17 cellular contexts compared by ENCODE assay signal in the genomic region with DNA sequence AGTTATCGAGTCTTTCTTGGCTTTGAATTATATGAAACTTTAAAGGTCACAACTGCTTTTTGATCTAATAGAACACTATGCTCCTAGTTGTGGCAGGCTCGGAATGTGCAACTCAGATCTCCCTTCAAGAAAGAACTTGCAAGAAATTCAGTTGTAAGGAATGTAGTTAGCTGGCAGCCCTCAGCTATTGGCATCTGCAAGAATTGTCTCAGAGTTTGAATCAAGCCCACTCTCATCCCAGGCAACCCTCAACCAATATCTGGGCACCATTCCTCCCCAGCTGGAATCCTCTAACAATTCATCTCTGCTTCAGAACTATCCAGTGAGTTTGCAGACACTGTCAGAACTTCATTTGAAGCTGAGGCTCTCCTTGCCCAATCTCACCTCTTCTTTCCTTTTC.
DNase-seq lines count a peak whose midpoint lies in the region; TF ChIP-seq lines count a peak whose summit lies in the region.
"Had no signal": no experiment of that assay in that cellular context is flagged by ENCODE, and none has a peak within 500 bp of the region (broad histone marks: within the 10 kb centered on the region; RNA-seq: fewer than 3 reads in every experiment).

No MANE protein-coding gene starts in this region.

- no peaks in the 10 kb centered on the region for H3F3A ChIP-seq in PC-9 (ENCODE audit: insufficient read depth, low read depth)

- no peak for TF ChIP-seq POLR2A in breast epithelium (IDR thresholded peaks at IDR 0.05)

- no peaks in the 10 kb centered on the region for H3K27me3 ChIP-seq in breast epithelium
- H3K27me3 ChIP-seq in PC-9 (ENCODE audit: insufficient read depth, low read depth), result no peaks in the 10 kb centered on the region

- CTCF ChIA-PET in PC-9 (lab: Charles Lee), result no interaction called here

- POLR2A ChIA-PET in PC-9 (lab: Charles Lee; ENCODE audit: unreplicated experiment), result no interaction called here

- no peak overlapping the region for H3K4me3 ChIP-seq in breast epithelium
- H3K4me3 ChIP-seq in PC-9, result no peak overlapping the region
- H3K4me3 ChIP-seq: A549, GM23248, HAP-1 had no signal

- no peak overlapping the region for H3K4me2 ChIP-seq in PC-9
- H3K4me2 ChIP-seq: A549 had no signal

- TF ChIP-seq CTCF in breast epithelium (IDR thresholded peaks at IDR 0.05), result no peak
- no peak for TF ChIP-seq CTCF in PC-9 (conservative IDR thresholded peaks at IDR 0.05)

- H3K9me3 ChIP-seq in breast epithelium, result peaks cover 0 to 9% of the 10 kb centered on the region in 2 donors
- no peaks in the 10 kb centered on the region for H3K9me3 ChIP-seq in PC-9 (ENCODE audit: insufficient read depth, low read depth)
- H3K9me3 ChIP-seq: A549, HAP-1 had no signal

- BruUV-seq in PC-9 (replicated peaks; lab: Mats Ljungman, UMichigan), result no TSS peak

- H3K4me1 ChIP-seq in breast epithelium (no peaks in the 10 kb centered on the region), PC-9 (replicated peaks; ENCODE audit: insufficient read depth) (no peaks in the 10 kb centered on the region)
- H3K4me1 ChIP-seq: A549, HAP-1 had no signal

- H4K20me1 ChIP-seq in PC-9 (ENCODE audit: insufficient read depth), result no peaks in the 10 kb centered on the region

- H2AFZ ChIP-seq in PC-9, result no peak overlapping the region
- H2AFZ ChIP-seq: GM23248 had no signal

- no peaks in the 10 kb centered on the region for H3K36me3 ChIP-seq in breast epithelium
- no peaks in the 10 kb centered on the region for H3K36me3 ChIP-seq in PC-9 (ENCODE audit: low read depth)
- H3K36me3 ChIP-seq: HAP-1 had no signal

- no peaks in the 10 kb centered on the region for H3K9me2 ChIP-seq in PC-9 (ENCODE audit: insufficient read depth)

- H3K79me2 ChIP-seq in PC-9 (ENCODE audit: low read depth), result no peaks in the 10 kb centered on the region

- H3K27ac ChIP-seq in breast epithelium, result peak overlapping the region; percentile 61 to 69
- H3K27ac ChIP-seq in epithelial cell of prostate, result peak overlapping the region; percentile 95
- no peak overlapping the region for H3K27ac ChIP-seq in PC-9
- H3K27ac ChIP-seq: 22Rv1, A549, C4-2B, GM23248 had no signal

- DNase-seq in HT1080 (ENCODE audit: low read depth), result peak; percentile 12
- peak in 1 of 2 donors; percentile 80 for DNase-seq in breast epithelium (ENCODE audit: low spot score in 2 of 2)
- peak; percentile 56 for DNase-seq in epithelial cell of prostate (ENCODE audit: low read depth, low spot score)
- peak; percentile 3 for DNase-seq in medulla oblongata (ENCODE audit: extremely low spot score)
- DNase-seq in NCI-H69 (lab: John Stamatoyannopoulos, UW), result no peak
- DNase-seq in NCI-H748 treated with DMSO at 0.1 percent for 48 hours (lab: John Stamatoyannopoulos, UW), result no peak
- no peak for DNase-seq in PC-9
- DNase-seq in COLO668 (lab: John Stamatoyannopoulos, UW; ENCODE audit: unreplicated experiment), result no peak
- DNase-seq: AML-193; CD4-positive, alpha-beta T cell; DND-41; EL; GM23248 had no signal

- intact Hi-C loops in breast epithelium (cut with DNase I; ENCODE audit: low total_unique reads), result no loop called here
- intact Hi-C loops in PC-9 (cut with micrococcal nuclease; ENCODE audit: unreplicated experiment), result no loop called here

Comparison
In these comparisons a context has a peak if more than half of its experiments do, and no peak if none do; other contexts are left out.
1. DNase-seq: peak in HT1080 (single experiment), epithelial cell of prostate (single experiment) and medulla oblongata (single experiment); none in NCI-H69 (single experiment), NCI-H748 treated with DMSO at 0.1 percent for 48 hours (single experiment), PC-9 (0 of 2) and COLO668 (single experiment).